ENCODE assay signal across 8 cellular contexts in the genomic region with DNA sequence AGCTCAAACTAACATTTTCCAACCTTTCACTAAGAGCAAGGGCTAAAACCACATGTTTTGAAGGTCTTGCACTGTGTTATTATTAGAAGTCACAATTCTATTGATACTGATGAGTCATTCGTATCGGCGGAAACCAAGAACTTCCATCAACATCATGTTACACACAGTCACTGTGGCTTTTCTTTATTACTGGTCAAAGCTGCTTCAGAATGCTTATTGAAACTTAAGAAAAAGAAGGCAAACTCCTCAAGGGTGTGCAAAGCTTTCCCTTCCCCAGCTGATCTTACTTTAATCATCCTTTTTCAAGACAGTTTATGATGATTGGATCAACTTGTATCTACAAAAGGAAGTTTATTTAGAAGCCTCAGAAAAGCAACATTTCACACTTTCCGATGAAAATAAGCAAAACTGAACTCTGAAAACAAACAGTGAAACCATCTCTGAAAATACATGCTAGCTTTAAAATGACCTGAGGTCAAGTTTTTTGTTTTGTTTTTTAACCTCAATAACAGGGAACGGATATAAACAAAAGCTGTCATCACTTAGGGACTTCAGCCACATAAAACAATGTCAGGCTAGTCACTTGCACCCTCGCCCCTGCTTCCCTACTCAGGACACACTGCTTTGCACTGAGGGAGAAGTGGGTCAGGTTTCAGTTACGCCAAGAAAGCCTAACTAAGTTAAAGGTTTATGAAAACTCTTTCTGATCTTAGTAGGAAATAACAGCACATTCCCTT. TPM values are rescaled to one million over a fixed set of nuclear protein-coding genes. Genes with fewer than 3 reads are reported as not detected.
A peak's percentile ranks its signal among the peaks of the same experiment; 100 is the strongest.
DNase-seq lines count a peak whose midpoint lies in the region; ATAC-seq, FAIRE-seq and TF ChIP-seq lines count a peak whose summit lies in the region.

No MANE protein-coding gene starts in this region.

- TF ChIP-seq CTCF in GM13976 (IDR thresholded peaks at IDR 0.05; ENCODE audit: borderline replicate concordance, control extremely low read depth, extremely low read depth, insufficient read depth, missing control alignments), result no peak
- TF ChIP-seq CTCF in keratinocyte (optimal IDR thresholded peaks at IDR 0.05 in 1 of 3, IDR thresholded peaks at IDR 0.05 in 1 of 3, conservative IDR thresholded peaks at IDR 0.05 in 1 of 3; ENCODE audit: extremely low read depth in 1 of 3, insufficient read depth in 2 of 3, low read length in 3 of 3), result no peak

- no peaks in the 10 kb centered on the region for H4K20me1 ChIP-seq in keratinocyte (ENCODE audit: control insufficient read depth, extremely low read depth, insufficient read depth, low read length)

- peak; percentile 86 for ATAC-seq in GM21717 (IDR thresholded peaks at IDR 0.05; ENCODE audit: unreplicated experiment)

- H2AFZ ChIP-seq in keratinocyte (ENCODE audit: control insufficient read depth, low read length), result no peak overlapping the region

- 18% methylated on average over 7 of the region's 7 CpGs for WGBS in thymus

- DNase-seq in GM13976 (ENCODE audit: low spot score) (peak; percentile 53), amniotic epithelial cell (ENCODE audit: low read depth) (peak; percentile 20), keratinocyte (ENCODE audit: low read depth, low spot score) (no peak), NCI-H1694 (lab: John Stamatoyannopoulos, UW) (no peak), HUDEP-2 (lab: John Stamatoyannopoulos, UW; ENCODE audit: unreplicated experiment in 76 of 76) (no peak)
- DNase-seq in Jurkat, Clone E6-1 (ENCODE audit: low read depth, low spot score), result no peak

- H3K36me3 ChIP-seq in keratinocyte (ENCODE audit: control insufficient read depth in 2 of 2, extremely low read depth in 1 of 2, insufficient read depth in 2 of 2, low read length in 2 of 2) (no peaks in the 10 kb centered on the region), thymus (ENCODE audit: control insufficient read depth, insufficient read depth) (no peaks in the 10 kb centered on the region)

- H3K27ac ChIP-seq in keratinocyte (ENCODE audit: control insufficient read depth, insufficient read depth, low read length) (peak overlapping the region; percentile 53), thymus (ENCODE audit: low read depth) (peak overlapping the region; percentile 85)

- peak overlapping the region; percentile 34 for H3K4me3 ChIP-seq in Jurkat, Clone E6-1 (ENCODE audit: low read length)
- H3K4me3 ChIP-seq in keratinocyte (ENCODE audit: control insufficient read depth in 2 of 3, extremely low read depth in 1 of 3, insufficient read depth in 2 of 3, low read depth in 1 of 3, low read length in 3 of 3) (peak overlapping the region in 2 of 3 experiments; percentile 23 to 45), thymus (ENCODE audit: low read length) (no peak overlapping the region)

- H3K79me2 ChIP-seq in keratinocyte (ENCODE audit: control insufficient read depth, insufficient read depth, low read length), result no peaks in the 10 kb centered on the region

- H3K9me3 ChIP-seq in keratinocyte (ENCODE audit: control insufficient read depth, low read depth, low read length) (no peaks in the 10 kb centered on the region), thymus (ENCODE audit: control insufficient read depth) (no peaks in the 10 kb centered on the region)

- peak overlapping the region; percentile 53 for H3K9ac ChIP-seq in keratinocyte (ENCODE audit: control insufficient read depth, extremely low read depth, insufficient read depth, low read length)

- H3K4me2 ChIP-seq in keratinocyte (ENCODE audit: control insufficient read depth, extremely low read depth, insufficient read depth, low read depth, low read length), result peak overlapping the region; percentile 77

- no peaks in the 10 kb centered on the region for H3K9me1 ChIP-seq in keratinocyte (ENCODE audit: control insufficient read depth, extremely low read depth, insufficient read depth, low read length)

- peaks cover 19% of the 10 kb centered on the region for H3K4me1 ChIP-seq in keratinocyte (ENCODE audit: control insufficient read depth, extremely low read depth, insufficient read depth, low read length)
- peaks cover 18% of the 10 kb centered on the region for H3K4me1 ChIP-seq in thymus (ENCODE audit: control insufficient read depth, insufficient read depth, low read length)

- no peak for FAIRE-seq in keratinocyte (lab: Jason Lieb, UNC)

- dilution Hi-C loops in keratinocyte (cut with MboI; ENCODE audit: extremely low pct_ligation_motif_present, low sequenced_read_pairs), result no loop called here

- in situ Hi-C loops in GM13976 (cut with MboI; ENCODE audit: low sequenced_read_pairs, unreplicated experiment), result loop anchor here (10.0 kb wide), 1 partner anchor 190 kb away; no protein-coding TSS in a partner anchor

- H3K27me3 ChIP-seq in keratinocyte (ENCODE audit: control insufficient read depth, extremely low read depth, insufficient read depth, low read length) (no peaks in the 10 kb centered on the region), thymus (ENCODE audit: control insufficient read depth, insufficient read depth) (no peaks in the 10 kb centered on the region)

RNA-seq across cellular contexts. Expression of a gene that starts 11.7 kb away (rescaled TPM):
- 2.4 TPM for polyA plus RNA-seq in Jurkat, Clone E6-1 (2012; ENCODE audit: insufficient read depth, insufficient read length)
- polyA plus RNA-seq in keratinocyte, result 0.50 to 0.76 TPM (median 0.62 TPM) in 3 replicates
- polyA plus RNA-seq in keratinocyte (2011; ENCODE audit: low read depth), result 0.39 TPM
- 0.45 and 0.48 TPM in 2 replicates for polyA plus RNA-seq in keratinocyte (2011; cell fraction: cytosol; rRNA removed)
- 1.4 and 1.6 TPM in 2 replicates for polyA plus RNA-seq in keratinocyte (2011; cell fraction: nucleus; rRNA removed)
- polyA plus RNA-seq in keratinocyte (2012; ENCODE audit: low replicate concordance), result 0.58 and 0.76 TPM in 2 replicates
- polyA minus RNA-seq in keratinocyte, result 1.2 to 4.0 TPM (median 1.3 TPM) in 3 replicates
- 0.38 TPM for polyA minus RNA-seq in keratinocyte (2011; cell fraction: cytosol; rRNA and poly(A)+ RNA removed)
- 2.3 and 3.2 TPM in 2 replicates for polyA minus RNA-seq in keratinocyte (2011; cell fraction: nucleus; rRNA and poly(A)+ RNA removed)
- 12.7 TPM for polyA plus RNA-seq in thymus

Comparison
In these comparisons a context has a peak if more than half of its experiments do, and no peak if none do; other contexts are left out.
1. DNase-seq: peak in GM13976 (single experiment) and amniotic epithelial cell (single experiment); none in Jurkat, Clone E6-1 (single experiment), keratinocyte (single experiment), NCI-H1694 (single experiment) and HUDEP-2 (0 of 76).